ENCODE assay signal across 14 cellular contexts in genomic region chr19:50204081-50204428, GRCh38. TPM values are rescaled to one million over a fixed set of nuclear protein-coding genes. Genes with fewer than 3 reads are reported as not detected.
DNase-seq lines count a peak whose midpoint lies in the region; ATAC-seq and TF ChIP-seq lines count a peak whose summit lies in the region.
"Had no signal": no experiment of that assay in that cellular context is flagged by ENCODE, and none has a peak within 500 bp of the region (broad histone marks: within the 10 kb centered on the region; RNA-seq: fewer than 3 reads in every experiment).

No MANE protein-coding gene starts in this region.

- H2AFZ ChIP-seq in neuronal stem cell (ENCODE audit: low read length), result no peak overlapping the region

- TF ChIP-seq CTCF in breast epithelium (IDR thresholded peaks at IDR 0.05) (no peak), MCF 10A (IDR thresholded peaks at IDR 0.05; ENCODE audit: unreplicated experiment) (no peak), esophagus muscularis mucosa (IDR thresholded peaks at IDR 0.05) (no peak), upper lobe of left lung (IDR thresholded peaks at IDR 0.05) (no peak)

- H3K36me3 ChIP-seq in breast epithelium, result no peaks in the 10 kb centered on the region
- no peaks in the 10 kb centered on the region for H3K36me3 ChIP-seq in esophagus muscularis mucosa
- H3K36me3 ChIP-seq in neuronal stem cell (replicated peaks in 1 of 2; ENCODE audit: control insufficient read depth in 2 of 2, insufficient read depth in 2 of 2, low read length in 2 of 2), result no peaks in the 10 kb centered on the region
- H3K36me3 ChIP-seq in upper lobe of left lung, result no peaks in the 10 kb centered on the region
- H3K36me3 ChIP-seq: gastroesophageal sphincter, WERI-Rb-1 had no signal

- H3K36me3 Mint-ChIP-seq in MCF 10A (ENCODE audit: insufficient read depth, unreplicated experiment), result no peaks in the 10 kb centered on the region

- intact Hi-C loops in breast epithelium (cut with DNase I; ENCODE audit: low total_unique reads) (no loop called here), MCF 10A (cut with micrococcal nuclease) (no loop called here), esophagus muscularis mucosa (cut with DNase I) (no loop called here)

- 63% methylated on average over 7 of the region's 7 CpGs for WGBS in esophagus muscularis mucosa
- no CpG with 5 or more reads among the region's 7 CpGs for WGBS in neuronal stem cell (ENCODE audit: extremely low coverage in 2 of 2, insufficient read length in 2 of 2, insufficient replicate concordance in 1 of 2), 2 donors
- 59 to 62% methylated on average over 7 of the region's 7 CpGs for WGBS in upper lobe of left lung, 2 donors

- peak overlapping the region in 1 of 2 donors; percentile 97 for H3K27ac ChIP-seq in breast epithelium
- H3K27ac ChIP-seq in esophagus muscularis mucosa (replicated peaks in 1 of 4), result no peak overlapping the region
- no peak overlapping the region for H3K27ac ChIP-seq in neuronal stem cell (replicated peaks; ENCODE audit: low read length)
- peak overlapping the region in 2 of 4 donors; percentile 79 to 82 for H3K27ac ChIP-seq in upper lobe of left lung
- H3K27ac ChIP-seq: WERI-Rb-1 had no signal

- H3K27me3 Mint-ChIP-seq in MCF 10A (ENCODE audit: insufficient read depth, unreplicated experiment), result no peaks in the 10 kb centered on the region

- H3K9me3 Mint-ChIP-seq in MCF 10A (ENCODE audit: unreplicated experiment), result peaks cover 33% of the 10 kb centered on the region
- H3K9me3 Mint-ChIP-seq: stimulated activated naive CD8-positive, alpha-beta T cell treated with anti-CD3 and anti-CD28 coated beads, Interleukin-15, Interleukin-2, amounts not matched to agents 100 ng/mL and 50 ng/mL, for 24 hours had no signal

- no TSS peak for BruUV-seq in MCF 10A (replicated peaks; lab: Mats Ljungman, UMichigan)

- H2BK12ac ChIP-seq in neuronal stem cell (ENCODE audit: low read length), result no peak overlapping the region

- no peak for TF ChIP-seq EP300 in esophagus muscularis mucosa (IDR thresholded peaks at IDR 0.05)
- no peak for TF ChIP-seq EP300 in upper lobe of left lung (IDR thresholded peaks at IDR 0.05)

- H3K9me3 ChIP-seq in breast epithelium, result no peaks in the 10 kb centered on the region
- no peaks in the 10 kb centered on the region for H3K9me3 ChIP-seq in esophagus muscularis mucosa
- H3K9me3 ChIP-seq in neuronal stem cell (replicated peaks in 1 of 2; ENCODE audit: control insufficient read depth in 2 of 2, insufficient read depth in 1 of 2, low read depth in 1 of 2, low read length in 2 of 2), result no peaks in the 10 kb centered on the region
- H3K9me3 ChIP-seq in upper lobe of left lung, result no peaks in the 10 kb centered on the region
- H3K9me3 ChIP-seq: gastroesophageal sphincter had no signal

- H3K27ac Mint-ChIP-seq in MCF 10A (ENCODE audit: low read depth, unreplicated experiment), result no peak overlapping the region
- H3K27ac Mint-ChIP-seq: stimulated activated naive CD8-positive, alpha-beta T cell treated with anti-CD3 and anti-CD28 coated beads, Interleukin-15, Interleukin-2, amounts not matched to agents 100 ng/mL and 50 ng/mL, for 24 hours had no signal

- no peak for ATAC-seq in upper lobe of left lung (ENCODE audit: low FRiP score in 2 of 2)
- ATAC-seq in GM21825 (IDR thresholded peaks at IDR 0.05; ENCODE audit: unreplicated experiment), result no peak

- no peak overlapping the region for H2AK5ac ChIP-seq in neuronal stem cell (ENCODE audit: low read depth, low read length)

- DNase-seq in breast epithelium (ENCODE audit: low spot score in 2 of 2) (no peak), MCF 10A (ENCODE audit: unreplicated experiment) (no peak), esophagus muscularis mucosa (ENCODE audit: extremely low spot score) (no peak), neuronal stem cell (ENCODE audit: low spot score) (no peak), upper lobe of left lung (no peak), cerebellar cortex (ENCODE audit: low spot score) (no peak), mucosa of gallbladder (ENCODE audit: low spot score) (no peak)
- DNase-seq: effector CD4-positive, alpha-beta T cell; Kasumi-1; WERI-Rb-1 had no signal

- peaks cover 4% of the 10 kb centered on the region for H3K79me1 ChIP-seq in neuronal stem cell (ENCODE audit: low read depth, low read length)

- H4K91ac ChIP-seq in neuronal stem cell (ENCODE audit: low read depth, low read length, poor library complexity), result no peak overlapping the region

- no peak overlapping the region for H3K4ac ChIP-seq in neuronal stem cell (ENCODE audit: low read length)

- POLR2A ChIA-PET in MCF 10A (lab: Yijun Ruan, JAX), result no interaction called here

- H2BK5ac ChIP-seq in neuronal stem cell (ENCODE audit: low read length), result no peak overlapping the region

- CTCF ChIA-PET in MCF 10A (lab: Yijun Ruan, JAX), result no interaction called here

- no peak overlapping the region for H3K23ac ChIP-seq in neuronal stem cell (ENCODE audit: low read depth, low read length, poor library complexity)

- H3K4me3 ChIP-seq in breast epithelium, result peak overlapping the region in 2 of 3 donors; percentile 62 to 83
- H3K4me3 ChIP-seq in esophagus muscularis mucosa, result peak overlapping the region; percentile 50 to 72 (median 61)
- peak overlapping the region in 1 of 2 donors; percentile 84 for H3K4me3 ChIP-seq in neuronal stem cell (ENCODE audit: low read length in 2 of 2)
- H3K4me3 ChIP-seq in upper lobe of left lung, result peak overlapping the region in 3 of 4 donors; percentile 62 to 72 (median 70)

- H3K4me1 Mint-ChIP-seq in MCF 10A (ENCODE audit: insufficient read depth, unreplicated experiment), result no peaks in the 10 kb centered on the region

- no peak overlapping the region for H3K4me3 Mint-ChIP-seq in MCF 10A (ENCODE audit: unreplicated experiment)
- H3K4me3 Mint-ChIP-seq: stimulated activated naive CD8-positive, alpha-beta T cell treated with anti-CD3 and anti-CD28 coated beads, Interleukin-15, Interleukin-2, amounts not matched to agents 100 ng/mL and 50 ng/mL, for 24 hours had no signal

- no peak overlapping the region for H3K18ac ChIP-seq in neuronal stem cell (ENCODE audit: low read length)

- no peak overlapping the region for H3K14ac ChIP-seq in neuronal stem cell (ENCODE audit: low read length)

- H3K27me3 ChIP-seq in breast epithelium (peaks cover 0 to 30% of the 10 kb centered on the region in 2 donors), esophagus muscularis mucosa (peaks cover 0 to 68% (median 21%) of the 10 kb centered on the region in 4 donors), neuronal stem cell (ENCODE audit: control insufficient read depth in 3 of 3, insufficient read depth in 3 of 3, low read depth in 1 of 3, low read length in 3 of 3) (peaks cover 0 to 5% (median 0%) of the 10 kb centered on the region in 3 experiments), upper lobe of left lung (peaks cover 0 to 6% (median 3%) of the 10 kb centered on the region in 4 donors)

- peak overlapping the region; percentile 78 for H3K4me2 ChIP-seq in neuronal stem cell (ENCODE audit: insufficient read depth, low read length, poor library complexity, severe bottlenecking)

- peak overlapping the region; percentile 83 for H3K9ac ChIP-seq in neuronal stem cell (ENCODE audit: low read depth, low read length, poor library complexity)

- TF ChIP-seq POLR2A in breast epithelium (IDR thresholded peaks at IDR 0.05), result no peak
- no peak for TF ChIP-seq POLR2A in esophagus muscularis mucosa (IDR thresholded peaks at IDR 0.05; ENCODE audit: low read depth)
- TF ChIP-seq POLR2A in upper lobe of left lung (IDR thresholded peaks at IDR 0.05), result no peak

- H2BK15ac ChIP-seq in neuronal stem cell (ENCODE audit: low read length), result no peak overlapping the region

- no peak overlapping the region for H2BK120ac ChIP-seq in neuronal stem cell (ENCODE audit: low read depth, low read length)

- H4K8ac ChIP-seq in neuronal stem cell (ENCODE audit: low read depth, low read length), result no peak overlapping the region

- H3K4me1 ChIP-seq in breast epithelium (peaks cover 0 to 4% of the 10 kb centered on the region in 2 donors), esophagus muscularis mucosa (peaks cover 18 to 42% (median 31%) of the 10 kb centered on the region in 4 donors), neuronal stem cell (ENCODE audit: control insufficient read depth in 2 of 2, insufficient read depth in 1 of 2, low read depth in 1 of 2, low read length in 2 of 2) (peaks cover 0 to 16% of the 10 kb centered on the region in 2 donors), upper lobe of left lung (peaks cover 11 to 35% (median 20%) of the 10 kb centered on the region in 4 donors)

RNA-seq across cellular contexts. Expression of gene MYH14, which starts 0.6 kb away (rescaled TPM):
- total RNA-seq in breast epithelium (10 to 100 TPM; 16.6 to 24.7 (median 19.3) TPM), MCF 10A (2022) (not detected in 2 replicates), esophagus muscularis mucosa (10 to 100 TPM in 1 of 4 donors, 1 to 10 TPM in 3; 2.5 to 10.1 (median 5.3) TPM), upper lobe of left lung (100 to 1,000 TPM; 145 to 351 (median 208) TPM), mucosa of gallbladder (91.0 TPM)
- 4.1 TPM for polyA plus RNA-seq in neuronal stem cell (2013, experiment 1 of 2)
- polyA plus RNA-seq in neuronal stem cell (2013, experiment 2 of 2), result 4.0 TPM

RNA-seq across cellular contexts. Expression of gene IZUMO2, which starts 41.0 kb away (rescaled TPM):
- total RNA-seq in breast epithelium (not detected), MCF 10A (2022) (not detected in 2 replicates), esophagus muscularis mucosa (not detected), upper lobe of left lung (not detected), mucosa of gallbladder (not detected)
- polyA plus RNA-seq in neuronal stem cell (2013, experiment 1 of 2), result 1.7 TPM
- polyA plus RNA-seq in neuronal stem cell (2013, experiment 2 of 2), result 1.9 TPM
- total RNA-seq: gastroesophageal sphincter, SK-MEL-5 had no signal
